ENCODE assay signal across 32 cellular contexts in the genomic region with DNA sequence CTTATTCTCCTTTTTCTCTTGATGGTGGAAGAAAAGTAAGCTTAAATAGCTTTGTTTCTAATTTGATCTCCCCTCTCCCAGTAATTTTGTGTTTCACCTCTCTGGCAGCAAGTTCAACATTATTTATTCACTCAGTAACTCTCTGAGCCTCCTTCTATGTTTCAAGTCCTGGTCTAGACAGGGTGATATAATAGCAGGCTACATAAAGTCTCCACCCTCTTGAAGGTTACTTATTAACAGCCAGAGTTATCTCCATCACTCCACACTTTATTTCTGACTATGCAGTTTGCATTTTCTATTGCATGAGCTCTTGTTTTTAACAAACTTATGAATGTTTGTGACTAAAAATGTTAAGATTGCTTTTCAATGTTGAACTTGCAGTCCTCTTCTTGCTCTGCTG. TPM values are rescaled to one million over a fixed set of nuclear protein-coding genes. Genes with fewer than 3 reads are reported as not detected.
"Had no signal": no experiment of that assay in that cellular context is flagged by ENCODE, and none has a peak within 500 bp of the region (broad histone marks: within the 10 kb centered on the region; RNA-seq: fewer than 3 reads in every experiment).

No MANE protein-coding gene starts in this region.

- ATAC-seq: left cardiac atrium; naive thymus-derived CD4-positive, alpha-beta T cell; pancreas; psoas muscle; stimulated activated memory B cell treated with anti-CD40 and anti-IgM and Interleukin-4, amounts not matched to agents 10 μg/mL and 1 μg/mL and 100 μg/mL, for 72 hours; stimulated activated naive CD8-positive, alpha-beta T cell treated with anti-CD3 and anti-CD28 coated beads, Interleukin-15, amount 100 ng/mL, for 72 hours had no signal

- DNase-seq: immature natural killer cell; kidney; left cardiac atrium; left ventricle myocardium inferior; mesendoderm; naive thymus-derived CD4-positive, alpha-beta T cell; pancreas; posterior cingulate gyrus; psoas muscle; right lobe of liver; stimulated activated CD4-positive, alpha-beta T cell treated with anti-CD3 and anti-CD28 coated beads, Interleukin-1b, Interleukin-23, amount 100 ng/mL, for 48 hours; stimulated activated CD4-positive, alpha-beta T cell treated with anti-CD3 and anti-CD28 coated beads, Interleukin-2, amount 100 ng/mL, for 48 hours; stimulated activated CD4-positive, alpha-beta T cell treated with anti-CD3 and anti-CD28 coated beads, Interleukin-4, amount 100 ng/mL, for 4 hours; stimulated activated CD8-positive, alpha-beta memory T cell treated with anti-CD3 and anti-CD28 coated beads, Interleukin-4, amount 100 ng/mL, for 48 hours; stimulated activated naive CD4-positive, alpha-beta T cell treated with Interleukin-2 at 50 U/mL for 16 hours; stimulated activated naive CD8-positive, alpha-beta T cell treated with anti-CD3 and anti-CD28 coated beads, Interleukin-15, amount 100 ng/mL, for 72 hours; substantia nigra; uterus had no signal

RNA-seq across cellular contexts. Expression of a gene that starts 51.5 kb away (rescaled TPM):
- total RNA-seq: kidney; left cardiac atrium; left ventricle myocardium inferior; lower leg skin; lung; mesothelial cell of epicardium; mononuclear cell; myocyte; naive thymus-derived CD4-positive, alpha-beta T cell; neural crest cell; osteoblast; pancreas; psoas muscle; right atrium auricular region; skeletal muscle tissue; smooth muscle cell; temporal lobe; tibial nerve; ureter; uterus had no signal
